ENCODE assay signal across 18 cellular contexts in genomic region chr15:61702224-61703120, GRCh38.
A peak's percentile ranks its signal among the peaks of the same experiment; 100 is the strongest.
DNase-seq lines count a peak whose midpoint lies in the region; ATAC-seq and TF ChIP-seq lines count a peak whose summit lies in the region.
"Had no signal": no experiment of that assay in that cellular context is flagged by ENCODE, and none has a peak within 500 bp of the region (broad histone marks: within the 10 kb centered on the region; RNA-seq: fewer than 3 reads in every experiment).

No MANE protein-coding gene starts in this region.

- no peak for ATAC-seq in HG03045 (IDR thresholded peaks at IDR 0.05; ENCODE audit: unreplicated experiment)
- ATAC-seq in stimulated activated naive CD8-positive, alpha-beta T cell treated with anti-CD3 and anti-CD28 coated beads, Interleukin-15, amount 100 ng/mL, for 72 hours = no peak
- ATAC-seq: activated T-helper 17 cell treated with anti-CD3 and anti-CD28 coated beads, Interleukin-2, amount 50 U/mL, for 72 hours; effector memory CD8-positive, alpha-beta T cell; HCT116; left lobe of liver; upper lobe of right lung had no signal

- BruUV-seq in OCI-LY7 (replicated peaks; lab: Mats Ljungman, UMichigan) = no TSS peak

- H3K4me2 ChIP-seq in OCI-LY7 (ENCODE audit: low read length) = no peak overlapping the region

- no peaks in the 10 kb centered on the region for H3K9me2 ChIP-seq in OCI-LY7 (ENCODE audit: insufficient read depth, low read length)

- H3K4me3 ChIP-seq in esophagus muscularis mucosa = no peak overlapping the region
- no peak overlapping the region for H3K4me3 ChIP-seq in testis
- H3K4me3 ChIP-seq in OCI-LY7 (ENCODE audit: low read depth, low read length, poor library complexity, severe bottlenecking) = no peak overlapping the region
- H3K4me3 ChIP-seq: upper lobe of right lung had no signal

- 86% methylated on average over 3 of the region's 4 CpGs for WGBS in esophagus muscularis mucosa
- 55 to 67% methylated on average over 4 of the region's 4 CpGs for WGBS in testis, 2 donors

- TF ChIP-seq CTCF in esophagus muscularis mucosa (IDR thresholded peaks at IDR 0.05) (no peak), testis (IDR thresholded peaks at IDR 0.05) (no peak), OCI-LY7 (conservative IDR thresholded peaks at IDR 0.05; ENCODE audit: low read length) (no peak)

- no peak overlapping the region for H3K27ac Mint-ChIP-seq in stimulated activated naive CD8-positive, alpha-beta T cell treated with anti-CD3 and anti-CD28 coated beads, Interleukin-15, amount 100 ng/mL, for 72 hours
- H3K27ac Mint-ChIP-seq: activated T-helper 17 cell treated with anti-CD3 and anti-CD28 coated beads, Interleukin-2, amount 50 U/mL, for 72 hours; effector memory CD8-positive, alpha-beta T cell had no signal

- DNase-seq in NCI-H345 (lab: John Stamatoyannopoulos, UW) (peak; percentile 32), NCI-H345 treated with DMSO at 0.1 percent for 48 hours (lab: John Stamatoyannopoulos, UW; ENCODE audit: unreplicated experiment) (no peak), NCI-H2196 (lab: John Stamatoyannopoulos, UW; ENCODE audit: unreplicated experiment) (peak; percentile 77), esophagus muscularis mucosa (ENCODE audit: extremely low spot score) (peak; percentile 77), testis (peak; percentile 20), OCI-LY7 (ENCODE audit: low spot score) (no peak)
- no peak for DNase-seq in stimulated activated naive CD8-positive, alpha-beta T cell treated with anti-CD3 and anti-CD28 coated beads, Interleukin-15, amount 100 ng/mL, for 72 hours
- DNase-seq: activated CD4-positive, alpha-beta T cell treated with anti-CD3 and anti-CD28 coated beads, Interleukin-2, amount 50 U/mL, for 4 hours; DMS79; effector memory CD8-positive, alpha-beta T cell; head of caudate nucleus; NCI-H1930; stimulated activated CD8-positive, alpha-beta memory T cell treated with anti-CD3 and anti-CD28 coated beads, Interleukin-4, amount 100 ng/mL, for 48 hours; upper lobe of right lung had no signal

- H3K9me3 ChIP-seq in esophagus muscularis mucosa = no peaks in the 10 kb centered on the region
- H3K9me3 ChIP-seq in testis = no peaks in the 10 kb centered on the region
- no peaks in the 10 kb centered on the region for H3K9me3 ChIP-seq in OCI-LY7 (ENCODE audit: low read length)
- H3K9me3 ChIP-seq: upper lobe of right lung had no signal

- TF ChIP-seq POLR2A in esophagus muscularis mucosa (IDR thresholded peaks at IDR 0.05; ENCODE audit: low read depth) (no peak), testis (IDR thresholded peaks at IDR 0.05) (no peak)

- no peak overlapping the region for H2AFZ ChIP-seq in OCI-LY7 (ENCODE audit: low read length)

- H3K36me3 ChIP-seq in esophagus muscularis mucosa (no peaks in the 10 kb centered on the region), testis (ENCODE audit: low read depth, missing control alignments) (no peaks in the 10 kb centered on the region), OCI-LY7 (ENCODE audit: insufficient read depth, low read length) (no peaks in the 10 kb centered on the region)
- H3K36me3 ChIP-seq: upper lobe of right lung had no signal

- H3K4me1 ChIP-seq in esophagus muscularis mucosa (no peaks in the 10 kb centered on the region), testis (no peaks in the 10 kb centered on the region), OCI-LY7 (ENCODE audit: insufficient read depth, low read length, poor library complexity, severe bottlenecking) (no peaks in the 10 kb centered on the region)
- H3K4me1 ChIP-seq: upper lobe of right lung had no signal

- peaks cover 13% of the 10 kb centered on the region for H3K27me3 Mint-ChIP-seq in stimulated activated naive CD8-positive, alpha-beta T cell treated with anti-CD3 and anti-CD28 coated beads, Interleukin-15, amount 100 ng/mL, for 72 hours

- intact Hi-C loops in esophagus muscularis mucosa (cut with DNase I) = no loop called here
- intact Hi-C loops in testis (cut with DNase I; ENCODE audit: low total_unique reads) = no loop called here
- intact Hi-C loops in OCI-LY7 (cut with micrococcal nuclease; ENCODE audit: unreplicated experiment) = no loop called here

- no peaks in the 10 kb centered on the region for H4K20me1 ChIP-seq in OCI-LY7 (ENCODE audit: insufficient read depth, low read length)

- H3K79me2 ChIP-seq in OCI-LY7 (ENCODE audit: insufficient read depth, low read depth, low read length) = no peaks in the 10 kb centered on the region

- no peak for TF ChIP-seq EP300 in esophagus muscularis mucosa (IDR thresholded peaks at IDR 0.05)

- H3K27ac ChIP-seq in esophagus muscularis mucosa (replicated peaks in 1 of 4) (no peak overlapping the region), testis (no peak overlapping the region), OCI-LY7 (ENCODE audit: low read depth, low read length, poor library complexity, severe bottlenecking) (no peak overlapping the region)
- H3K27ac ChIP-seq: upper lobe of right lung had no signal

- H3K4me1 Mint-ChIP-seq in stimulated activated naive CD8-positive, alpha-beta T cell treated with anti-CD3 and anti-CD28 coated beads, Interleukin-15, amount 100 ng/mL, for 72 hours = no peaks in the 10 kb centered on the region
- H3K4me1 Mint-ChIP-seq: activated T-helper 17 cell treated with anti-CD3 and anti-CD28 coated beads, Interleukin-2, amount 50 U/mL, for 72 hours had no signal

- no peak overlapping the region for H3K4me3 Mint-ChIP-seq in stimulated activated naive CD8-positive, alpha-beta T cell treated with anti-CD3 and anti-CD28 coated beads, Interleukin-15, amount 100 ng/mL, for 72 hours
- H3K4me3 Mint-ChIP-seq: activated T-helper 17 cell treated with anti-CD3 and anti-CD28 coated beads, Interleukin-2, amount 50 U/mL, for 72 hours; effector memory CD8-positive, alpha-beta T cell had no signal

- CTCF ChIA-PET in OCI-LY7 (lab: Charles Lee; ENCODE audit: unreplicated experiment) = no interaction called here

- H3K27me3 ChIP-seq in esophagus muscularis mucosa (no peaks in the 10 kb centered on the region), testis (no peaks in the 10 kb centered on the region)
- H3K27me3 ChIP-seq: upper lobe of right lung had no signal

- POLR2A ChIA-PET in OCI-LY7 (lab: Charles Lee) = interaction anchor here (0.6 kb wide), 1 partner anchor 170 kb away, joined by 3 read pairs; no protein-coding TSS in a partner anchor

- no peaks in the 10 kb centered on the region for H3K9me3 Mint-ChIP-seq in stimulated activated naive CD8-positive, alpha-beta T cell treated with anti-CD3 and anti-CD28 coated beads, Interleukin-15, amount 100 ng/mL, for 72 hours
- H3K9me3 Mint-ChIP-seq: activated T-helper 17 cell treated with anti-CD3 and anti-CD28 coated beads, Interleukin-2, amount 50 U/mL, for 72 hours; effector memory CD8-positive, alpha-beta T cell had no signal

Comparison
In these comparisons a context has a peak if more than half of its experiments do, and no peak if none do; other contexts are left out.
1. DNase-seq: peak in NCI-H345 (single experiment), NCI-H2196 (single experiment), esophagus muscularis mucosa (single experiment) and testis (single experiment); none in NCI-H345 treated with DMSO at 0.1 percent for 48 hours (single experiment), OCI-LY7 (single experiment) and stimulated activated naive CD8-positive, alpha-beta T cell treated with anti-CD3 and anti-CD28 coated beads, Interleukin-15, amount 100 ng/mL, for 72 hours (0 of 2).